Comparison of ENCODE assay signal across 12 cellular contexts in genomic region chr20:58927490-58928061, GRCh38. TPM values are rescaled to one million over a fixed set of nuclear protein-coding genes. Genes with fewer than 3 reads are reported as not detected.
A peak's percentile ranks its signal among the peaks of the same experiment; 100 is the strongest.
DNase-seq lines count a peak whose midpoint lies in the region; TF ChIP-seq lines count a peak whose summit lies in the region.
"Had no signal": no experiment of that assay in that cellular context is flagged by ENCODE, and none has a peak within 500 bp of the region (broad histone marks: within the 10 kb centered on the region; RNA-seq: fewer than 3 reads in every experiment).

No MANE protein-coding gene starts in this region.

- no peak overlapping the region for H3K27ac Mint-ChIP-seq in endothelial cell (ENCODE audit: unreplicated experiment)
- no peak overlapping the region for H3K27ac Mint-ChIP-seq in osteocyte (ENCODE audit: unreplicated experiment)
- H3K27ac Mint-ChIP-seq: CD8-positive, alpha-beta memory T cell; HFFc6 had no signal

- no peaks in the 10 kb centered on the region for H3K36me3 ChIP-seq in brain microvascular endothelial cell (replicated peaks)

- no peaks in the 10 kb centered on the region for H3K27me3 ChIP-seq in brain microvascular endothelial cell (replicated peaks)

- no peak overlapping the region for H3K27ac ChIP-seq in brain microvascular endothelial cell
- H3K27ac ChIP-seq: A549 had no signal

- peak overlapping the region; percentile 10 for H3K4me3 Mint-ChIP-seq in endothelial cell (ENCODE audit: unreplicated experiment)
- no peak overlapping the region for H3K4me3 Mint-ChIP-seq in osteocyte (ENCODE audit: unreplicated experiment)
- H3K4me3 Mint-ChIP-seq: CD8-positive, alpha-beta memory T cell; HFFc6 had no signal

- no peak overlapping the region for H3K4me3 ChIP-seq in brain microvascular endothelial cell (ENCODE audit: low read depth, low read length)
- H3K4me3 ChIP-seq: A549, GM12878 had no signal

- TF ChIP-seq CTCF in endothelial cell (IDR thresholded peaks at IDR 0.05; ENCODE audit: unreplicated experiment) = no peak
- TF ChIP-seq CTCF in osteocyte (IDR thresholded peaks at IDR 0.05) = no peak
- no peak for TF ChIP-seq CTCF in brain microvascular endothelial cell (IDR thresholded peaks at IDR 0.05; ENCODE audit: low read depth, low read length, missing control alignments)

- DNase-seq in HT1080 (ENCODE audit: low read depth) (peak; percentile 11), RKO (ENCODE audit: low spot score) (peak; percentile 23), endothelial cell (ENCODE audit: low spot score) (no peak), osteocyte (ENCODE audit: extremely low spot score, unreplicated experiment) (peak; percentile 70), brain microvascular endothelial cell (no peak), COR-L47 (lab: John Stamatoyannopoulos, UW) (no peak)
- DNase-seq in stimulated activated CD4-positive, alpha-beta T cell treated with anti-CD3 and anti-CD28 coated beads, Interleukin-4, amount 100 ng/mL, for 24 hours = no peak
- DNase-seq: CD8-positive, alpha-beta memory T cell; HCEC 1CT; HFFc6 had no signal

- H3K9me3 Mint-ChIP-seq in endothelial cell (ENCODE audit: unreplicated experiment) (no peaks in the 10 kb centered on the region), osteocyte (ENCODE audit: unreplicated experiment) (no peaks in the 10 kb centered on the region)
- H3K9me3 Mint-ChIP-seq: CD8-positive, alpha-beta memory T cell; HFFc6 had no signal

- peaks cover 2% of the 10 kb centered on the region for H3K27me3 Mint-ChIP-seq in endothelial cell (ENCODE audit: unreplicated experiment)
- peaks cover 18% of the 10 kb centered on the region for H3K27me3 Mint-ChIP-seq in osteocyte (ENCODE audit: unreplicated experiment)

- in situ Hi-C loops in brain microvascular endothelial cell (cut with HindIII; ENCODE audit: low pct_ligation_motif_present, low sequenced_read_pairs) = no loop called here

- H3K4me1 Mint-ChIP-seq in endothelial cell (ENCODE audit: unreplicated experiment) = no peaks in the 10 kb centered on the region
- no peaks in the 10 kb centered on the region for H3K4me1 Mint-ChIP-seq in osteocyte (ENCODE audit: unreplicated experiment)
- H3K4me1 Mint-ChIP-seq: CD8-positive, alpha-beta memory T cell had no signal

- H3K36me3 Mint-ChIP-seq in endothelial cell (ENCODE audit: low read depth, unreplicated experiment) (no peaks in the 10 kb centered on the region), osteocyte (ENCODE audit: unreplicated experiment) (no peaks in the 10 kb centered on the region)

RNA-seq across cellular contexts. Expression of gene NELFCD, which starts 53.5 kb away (rescaled TPM):
- total RNA-seq in HT1080 (2014; rRNA removed; shearing (Covaris generic)) = 66.5 and 92.4 TPM in 2 replicates
- 73.2 and 79.5 TPM in 2 replicates for polyA plus RNA-seq in HT1080 (2015; cell fraction: cytosol; rRNA removed)
- polyA plus RNA-seq in HT1080 (2015; cell fraction: nucleus; rRNA removed) = 115 and 145 TPM in 2 replicates
- total RNA-seq in endothelial cell (ENCODE audit: unreplicated experiment) (68.7 TPM), osteocyte (60.9 and 64.5 TPM in 2 replicates)

Comparison
In these comparisons a context has a peak if more than half of its experiments do, and no peak if none do; other contexts are left out.
1. DNase-seq: peak in HT1080 (single experiment), RKO (single experiment) and osteocyte (single experiment); none in endothelial cell (single experiment), stimulated activated CD4-positive, alpha-beta T cell treated with anti-CD3 and anti-CD28 coated beads, Interleukin-4, amount 100 ng/mL, for 24 hours (single experiment), brain microvascular endothelial cell (single experiment) and COR-L47 (single experiment).